Comparison of ENCODE assay signal across 8 cellular contexts in genomic region chr1:34884961-34885360, GRCh38. TPM values are rescaled to one million over a fixed set of nuclear protein-coding genes. Genes with fewer than 3 reads are reported as not detected.
DNase-seq lines count a peak whose midpoint lies in the region; ATAC-seq and TF ChIP-seq lines count a peak whose summit lies in the region.

No MANE protein-coding gene starts in this region.

- peak overlapping the region; percentile 57 for H3K4me3 Mint-ChIP-seq in activated CD8-positive, alpha-beta memory T cell treated with anti-CD3 and anti-CD28 coated beads, Interleukin-2, amount 10 ng/mL, durations not matched to agents 7 days and 5 days
- peak overlapping the region; percentile 82 to 87 for H3K4me3 Mint-ChIP-seq in stimulated activated naive B cell treated with anti-CD40 and anti-IgM and Interleukin-4, amounts not matched to agents 10 μg/mL and 1 μg/mL and 100 μg/mL, for 72 hours

- H3K9me3 Mint-ChIP-seq in activated CD8-positive, alpha-beta memory T cell treated with anti-CD3 and anti-CD28 coated beads, Interleukin-2, amount 10 ng/mL, durations not matched to agents 7 days and 5 days (ENCODE audit: low read depth) = no peaks in the 10 kb centered on the region
- peaks cover 0 to 3% of the 10 kb centered on the region in 2 donors for H3K9me3 Mint-ChIP-seq in stimulated activated naive B cell treated with anti-CD40 and anti-IgM and Interleukin-4, amounts not matched to agents 10 μg/mL and 1 μg/mL and 100 μg/mL, for 72 hours

- H3K36me3 Mint-ChIP-seq in activated CD8-positive, alpha-beta memory T cell treated with anti-CD3 and anti-CD28 coated beads, Interleukin-2, amount 10 ng/mL, durations not matched to agents 7 days and 5 days = no peaks in the 10 kb centered on the region
- H3K36me3 Mint-ChIP-seq in stimulated activated naive B cell treated with anti-CD40 and anti-IgM and Interleukin-4, amounts not matched to agents 10 μg/mL and 1 μg/mL and 100 μg/mL, for 72 hours = peaks cover 7 to 9% of the 10 kb centered on the region in 2 donors

- ATAC-seq in activated CD8-positive, alpha-beta memory T cell treated with anti-CD3 and anti-CD28 coated beads, Interleukin-2, amount 10 ng/mL, durations not matched to agents 7 days and 5 days = peak; percentile 4
- ATAC-seq in stimulated activated naive B cell treated with anti-CD40 and anti-IgM and Interleukin-4, amounts not matched to agents 10 μg/mL and 1 μg/mL and 100 μg/mL, for 72 hours (replicated peaks) = peak in 1 of 2 donors; percentile 22
- no peak for ATAC-seq in upper lobe of left lung (ENCODE audit: low FRiP score in 2 of 2)

- H3K27ac Mint-ChIP-seq in activated CD8-positive, alpha-beta memory T cell treated with anti-CD3 and anti-CD28 coated beads, Interleukin-2, amount 10 ng/mL, durations not matched to agents 7 days and 5 days = no peak overlapping the region
- H3K27ac Mint-ChIP-seq in stimulated activated naive B cell treated with anti-CD40 and anti-IgM and Interleukin-4, amounts not matched to agents 10 μg/mL and 1 μg/mL and 100 μg/mL, for 72 hours = no peak overlapping the region

- no peaks in the 10 kb centered on the region for H3K9me3 ChIP-seq in upper lobe of left lung

- TF ChIP-seq CTCF in VCaP (conservative IDR thresholded peaks at IDR 0.05) (0 out of 2 replicates have a peak, but pooled peaks have one; percentile 27), upper lobe of left lung (IDR thresholded peaks at IDR 0.05) (no peak)

- peaks cover 9 to 15% (median 10%) of the 10 kb centered on the region in 4 donors for H3K4me1 ChIP-seq in upper lobe of left lung

- peaks cover 52% of the 10 kb centered on the region for H3K27me3 Mint-ChIP-seq in activated CD8-positive, alpha-beta memory T cell treated with anti-CD3 and anti-CD28 coated beads, Interleukin-2, amount 10 ng/mL, durations not matched to agents 7 days and 5 days
- H3K27me3 Mint-ChIP-seq in stimulated activated naive B cell treated with anti-CD40 and anti-IgM and Interleukin-4, amounts not matched to agents 10 μg/mL and 1 μg/mL and 100 μg/mL, for 72 hours = peaks cover 31 to 46% of the 10 kb centered on the region in 2 donors

- CTCF ChIA-PET in activated CD8-positive, alpha-beta memory T cell treated with anti-CD3 and anti-CD28 coated beads, Interleukin-2, amount 10 ng/mL, durations not matched to agents 7 days and 5 days (lab: Charles Lee) = interaction anchor here (1.2 to 1.9 kb wide), 3 partner anchors 21 to 32 kb away, joined by 3 to 9 read pairs (median 7); partner anchors contain the start of gene SMIM12

- peaks cover 5% of the 10 kb centered on the region for H3K4me1 Mint-ChIP-seq in activated CD8-positive, alpha-beta memory T cell treated with anti-CD3 and anti-CD28 coated beads, Interleukin-2, amount 10 ng/mL, durations not matched to agents 7 days and 5 days
- H3K4me1 Mint-ChIP-seq in stimulated activated naive B cell treated with anti-CD40 and anti-IgM and Interleukin-4, amounts not matched to agents 10 μg/mL and 1 μg/mL and 100 μg/mL, for 72 hours = peaks cover 3 to 12% of the 10 kb centered on the region in 2 donors

- 11 to 25% methylated on average over 12 to 19 of the region's 19 CpGs for WGBS in upper lobe of left lung, 2 donors

- H3K36me3 ChIP-seq in upper lobe of left lung = no peaks in the 10 kb centered on the region

- DNase-seq in activated CD8-positive, alpha-beta memory T cell treated with anti-CD3 and anti-CD28 coated beads, Interleukin-2, amount 10 ng/mL, durations not matched to agents 7 days and 5 days = peak; percentile 38
- DNase-seq in activated CD8-positive, alpha-beta memory T cell treated with anti-CD3 and anti-CD28 coated beads, Interleukin-2, amount 50 U/mL, for 4 hours = no peak
- no peak for DNase-seq in stimulated activated naive B cell treated with anti-CD40 and anti-IgM and Interleukin-4, amounts not matched to agents 10 μg/mL and 1 μg/mL and 100 μg/mL, for 72 hours
- DNase-seq in upper lobe of left lung (no peak), Kasumi-1 (lab: John Stamatoyannopoulos, UW) (no peak), SIG-M5 treated with dmso at 0.1 percent for 504 hours (lab: John Stamatoyannopoulos, UW; ENCODE audit: unreplicated experiment) (no peak)

- no peak for TF ChIP-seq POLR2A in upper lobe of left lung (IDR thresholded peaks at IDR 0.05)

- H3K27me3 ChIP-seq in upper lobe of left lung = peaks cover 0 to 19% (median 9%) of the 10 kb centered on the region in 4 donors

- H3K4me3 ChIP-seq in iPS-11a (ENCODE audit: low read depth, low read length) (peak overlapping the region; percentile 39), upper lobe of left lung (peak overlapping the region in 2 of 4 donors; percentile 21 to 40)

- H3K27ac ChIP-seq in VCaP = no peak overlapping the region
- H3K27ac ChIP-seq in upper lobe of left lung = no peak overlapping the region

- no peak for TF ChIP-seq EP300 in upper lobe of left lung (IDR thresholded peaks at IDR 0.05)

RNA-seq across cellular contexts. Expression of gene SMIM12, which starts 25.4 kb away (rescaled TPM):
- total RNA-seq in activated CD8-positive, alpha-beta memory T cell treated with anti-CD3 and anti-CD28 coated beads, Interleukin-2, amount 10 ng/mL, durations not matched to agents 7 days and 5 days = 10 to 100 TPM; 52.7 to 67.2 TPM
- total RNA-seq in upper lobe of left lung = 10 to 100 TPM in 5 of 6 donors, 1 to 10 TPM in 1; 6.3 to 46.6 (median 30.9) TPM

RNA-seq across cellular contexts. Expression of gene DLGAP3, which starts 44.5 kb away (rescaled TPM):
- under 1 TPM; 0.50 to 0.66 TPM for total RNA-seq in activated CD8-positive, alpha-beta memory T cell treated with anti-CD3 and anti-CD28 coated beads, Interleukin-2, amount 10 ng/mL, durations not matched to agents 7 days and 5 days
- under 1 TPM in 5 of 6 donors, not detected in 1; under 0.01 to 0.57 (median 0.30) TPM for total RNA-seq in upper lobe of left lung
